8 cellular contexts compared by ENCODE assay signal in the genomic region with DNA sequence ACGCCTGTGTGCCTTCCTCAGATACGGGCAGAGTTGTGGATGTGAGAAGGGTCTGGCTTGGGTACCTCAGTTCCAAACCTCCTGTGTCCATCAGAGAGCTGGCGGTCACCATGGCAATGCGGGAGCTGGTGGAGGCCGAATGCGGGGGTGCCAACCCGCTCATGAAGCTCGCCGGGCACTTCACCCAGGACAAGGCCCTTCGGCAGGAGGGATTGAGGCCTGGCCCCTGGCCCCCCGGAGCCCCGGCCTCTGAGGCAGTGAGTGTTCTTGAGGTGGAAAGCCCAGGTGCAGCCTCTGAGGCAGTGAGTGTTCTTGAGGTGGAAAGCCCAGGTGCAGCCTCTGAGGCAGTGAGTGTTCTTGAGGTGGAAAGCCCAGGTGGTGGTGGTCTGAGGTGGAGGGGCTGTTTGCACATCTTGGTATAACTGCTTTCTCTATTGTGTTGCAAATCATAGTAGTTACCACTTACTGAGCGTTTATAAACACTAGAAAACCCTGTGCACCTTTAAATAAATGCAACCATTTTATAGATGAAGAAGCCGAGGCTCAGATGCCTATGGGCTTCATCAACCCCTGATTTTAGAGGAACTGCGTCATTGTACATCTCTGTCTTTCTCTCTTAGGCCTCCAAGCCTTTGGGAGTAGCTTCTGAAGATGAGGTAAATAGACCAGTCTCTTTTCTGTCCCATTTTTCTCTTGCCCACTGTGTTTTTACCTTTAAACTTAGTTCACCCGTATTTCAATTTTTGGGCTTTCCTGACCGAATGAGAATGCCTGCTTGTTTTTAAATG. TPM values are rescaled to one million over a fixed set of nuclear protein-coding genes. Genes with fewer than 3 reads are reported as not detected.
DNase-seq lines count a peak whose midpoint lies in the region; ATAC-seq and TF ChIP-seq lines count a peak whose summit lies in the region.

No MANE protein-coding gene starts in this region.

- DNase-seq in D341Med (ENCODE audit: low spot score) (peak; percentile 41), endothelial cell (ENCODE audit: low spot score) (peak; percentile 21), mucosa of descending colon (peak; percentile 30 to 70 (median 57)), upper lobe of right lung (peak; percentile 70), GM20000 (ENCODE audit: low spot score) (no peak)

- no peak overlapping the region for H3K27ac Mint-ChIP-seq in endothelial cell (ENCODE audit: unreplicated experiment)

- ATAC-seq in HG03354 (IDR thresholded peaks at IDR 0.05; ENCODE audit: poor library complexity, severe bottlenecking, unreplicated experiment) (peak; percentile 11), mucosa of descending colon (peak; percentile 5), upper lobe of right lung (peak; percentile 5), HG02870 (IDR thresholded peaks at IDR 0.05; ENCODE audit: unreplicated experiment) (no peak)

- H3K27me3 Mint-ChIP-seq in endothelial cell (ENCODE audit: unreplicated experiment), result peaks cover 11% of the 10 kb centered on the region

- H3K9me3 Mint-ChIP-seq in endothelial cell (ENCODE audit: unreplicated experiment), result no peaks in the 10 kb centered on the region

- peak overlapping the region; percentile 88 for H3K4me3 Mint-ChIP-seq in endothelial cell (ENCODE audit: unreplicated experiment)

- H3K4me1 ChIP-seq in mucosa of descending colon (ENCODE audit: low read depth) (peaks cover 8% of the 10 kb centered on the region), upper lobe of right lung (peaks cover 21% of the 10 kb centered on the region)

- TF ChIP-seq CTCF in WI38 (IDR thresholded peaks at IDR 0.05; ENCODE audit: low read depth, low read length) (no peak), endothelial cell (IDR thresholded peaks at IDR 0.05; ENCODE audit: unreplicated experiment) (no peak), mucosa of descending colon (IDR thresholded peaks at IDR 0.05) (no peak), upper lobe of right lung (IDR thresholded peaks at IDR 0.05) (no peak), GM20000 (IDR thresholded peaks at IDR 0.05; ENCODE audit: extremely low read depth, missing control alignments) (no peak)

- H3K36me3 ChIP-seq in mucosa of descending colon (ENCODE audit: low read depth) (no peaks in the 10 kb centered on the region), upper lobe of right lung (peaks cover 21% of the 10 kb centered on the region)

- no peaks in the 10 kb centered on the region for H3K36me3 Mint-ChIP-seq in endothelial cell (ENCODE audit: low read depth, unreplicated experiment)

- H3K9me3 ChIP-seq in mucosa of descending colon, result no peaks in the 10 kb centered on the region
- no peaks in the 10 kb centered on the region for H3K9me3 ChIP-seq in upper lobe of right lung

- H3K4me3 ChIP-seq in WI38 (ENCODE audit: low read depth, low read length) (peak overlapping the region; percentile 82), mucosa of descending colon (peak overlapping the region; percentile 69), upper lobe of right lung (peak overlapping the region; percentile 77)

- intact Hi-C loops in mucosa of descending colon (cut with DNase I, micrococcal nuclease) (no loop called here), upper lobe of right lung (cut with DNase I) (no loop called here)

- peaks cover 19% of the 10 kb centered on the region for H3K4me1 Mint-ChIP-seq in endothelial cell (ENCODE audit: unreplicated experiment)

- H3K27ac ChIP-seq in upper lobe of right lung, result peak overlapping the region; percentile 96

- no peaks in the 10 kb centered on the region for H3K27me3 ChIP-seq in upper lobe of right lung

RNA-seq across cellular contexts. Expression of a gene that starts 1.0 kb away (rescaled TPM):
- total RNA-seq in endothelial cell (ENCODE audit: unreplicated experiment) (22.2 TPM), mucosa of descending colon (10 to 100 TPM; 36.1 to 41.2 (median 38.5) TPM), upper lobe of right lung (46.7 TPM)
